Comparison of ENCODE assay signal across 21 cellular contexts in the genomic region with DNA sequence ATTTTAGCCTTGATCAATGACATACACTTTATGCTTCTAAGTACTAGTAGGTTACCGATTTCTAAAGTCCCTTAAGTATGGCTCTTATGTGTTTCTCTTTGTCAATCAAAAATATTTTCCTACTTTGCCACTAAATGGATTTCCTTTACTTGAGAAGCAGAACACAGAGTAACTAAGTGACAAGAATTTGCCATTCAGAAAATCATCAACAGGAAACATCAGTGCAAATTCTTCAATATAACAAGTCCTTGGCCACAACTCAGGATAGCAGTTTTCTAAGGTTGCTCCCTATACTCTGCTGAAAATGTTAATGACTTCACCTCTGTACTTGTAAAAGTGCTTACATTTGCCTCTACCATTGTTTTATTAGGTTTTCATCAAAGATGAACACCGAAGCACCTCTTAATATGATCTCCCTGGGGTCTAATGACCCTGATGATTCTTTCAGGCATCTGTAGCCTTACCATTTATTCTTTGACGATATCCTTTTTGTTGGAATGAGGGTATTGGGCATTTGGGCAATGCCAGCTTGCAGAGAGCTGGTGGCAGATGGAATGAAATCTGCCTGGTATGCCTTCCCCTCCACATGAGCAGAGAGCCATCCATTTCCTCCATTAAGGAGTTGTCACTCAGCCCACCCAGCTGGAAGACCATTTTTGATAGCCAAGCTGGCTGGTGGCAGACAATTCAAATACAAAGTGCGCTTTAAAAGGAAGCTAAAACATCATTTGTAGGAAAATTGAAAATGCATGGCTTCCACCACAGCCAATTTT.
DNase-seq lines count a peak whose midpoint lies in the region; ATAC-seq lines count a peak whose summit lies in the region.
"Had no signal": no experiment of that assay in that cellular context is flagged by ENCODE, and none has a peak within 500 bp of the region (broad histone marks: within the 10 kb centered on the region; RNA-seq: fewer than 3 reads in every experiment).

No MANE protein-coding gene starts in this region.

- DNase-seq in NCI-H2227 (lab: John Stamatoyannopoulos, UW; ENCODE audit: unreplicated experiment) (peak; percentile 12), NCI-H2227 treated with DMSO at 0.1 percent for 48 hours (lab: John Stamatoyannopoulos, UW) (no peak), NCI-H446 treated with DMSO at 0.1 percent for 48 hours (lab: John Stamatoyannopoulos, UW) (peak; percentile 94), cerebellar nuclear complex (lab: John Stamatoyannopoulos, UW) (peak; percentile 92 to 95), retina (peak; percentile 84), AML-193 (lab: John Stamatoyannopoulos, UW) (no peak), NCI-H187 treated with DMSO at 0.1 percent for 48 hours (lab: John Stamatoyannopoulos, UW) (no peak)
- DNase-seq: 8988T; CD4-positive, alpha-beta memory T cell; DMS79 treated with DMSO at 0.1 percent for 48 hours; GM23248; HCEC 1CT; KBM-7; MV-4-11; NCI-H1930; NCI-H345; NCI-H82; SW 1271 had no signal

- ATAC-seq in HG03432 (IDR thresholded peaks at IDR 0.05; ENCODE audit: unreplicated experiment), result no peak
- ATAC-seq: GM12878, Panc1 had no signal

Comparison
In these comparisons a context has a peak if more than half of its experiments do, and no peak if none do; other contexts are left out.
1. DNase-seq: peak in NCI-H2227 (single experiment), NCI-H446 treated with DMSO at 0.1 percent for 48 hours (single experiment), cerebellar nuclear complex (2 of 2) and retina (single experiment); none in NCI-H2227 treated with DMSO at 0.1 percent for 48 hours (single experiment), AML-193 (0 of 2) and NCI-H187 treated with DMSO at 0.1 percent for 48 hours (single experiment).